In genomic region chr21:14063620-14064295, GRCh38 we compare ENCODE assay signal across 8 cellular contexts.
DNase-seq lines count a peak whose midpoint lies in the region; ATAC-seq and TF ChIP-seq lines count a peak whose summit lies in the region.
"Not testable (repeated sequence)": the region's sequence is repeated elsewhere in the genome, so short reads cannot be mapped to it uniquely, and the experiment has no call there.

No MANE protein-coding gene starts in this region.

- H2AK9ac ChIP-seq in IMR-90 (replicated peaks; ENCODE audit: low read depth, low read length, poor library complexity): not testable (repeated sequence)

- H3K56ac ChIP-seq in IMR-90 (ENCODE audit: extremely low read depth, insufficient read depth, low read length): not testable (repeated sequence)

- not testable (repeated sequence) for H3K4me1 ChIP-seq in IMR-90 (ENCODE audit: control insufficient read depth, insufficient read depth, low read length); iPS-18a (ENCODE audit: control insufficient read depth, low read depth, low read length); urinary bladder (ENCODE audit: insufficient read depth)

- intact Hi-C loops in IMR-90 (cut with micrococcal nuclease): not testable (repeated sequence)

- not testable (repeated sequence) for H3K9me3 ChIP-seq in IMR-90 (ENCODE audit: control insufficient read depth, insufficient read depth, low read length); iPS-18a (ENCODE audit: control insufficient read depth, low read depth, low read length)

- not testable (repeated sequence) for H2BK20ac ChIP-seq in IMR-90 (ENCODE audit: low read depth, low read length)

- peak overlapping the region; percentile 54; the same call in 1 of the 2 replicates for H3K9ac ChIP-seq in IMR-90 (ENCODE audit: low read depth, low read length)
- not testable (repeated sequence) for H3K9ac ChIP-seq in iPS-18a (ENCODE audit: low read length)

- not testable (repeated sequence) for H3K4ac ChIP-seq in IMR-90 (ENCODE audit: low read depth, low read length)

- H3K4me2 ChIP-seq in IMR-90 (ENCODE audit: low read depth, low read length): peak overlapping the region; percentile 76

- peak; percentile 92 for ATAC-seq in IMR-90 (ENCODE audit: low read depth)

- TF ChIP-seq POLR2A in IMR-90 (IDR thresholded peaks at IDR 0.05; ENCODE audit: low read depth, low read length): not testable (repeated sequence)

- H3K9me3 Mint-ChIP-seq in activated CD4-positive, alpha-beta T cell treated with anti-CD3 and anti-CD28 coated beads, Interleukin-2, amount 10 ng/mL, durations not matched to agents 7 days and 5 days: not testable (repeated sequence)

- H3K14ac ChIP-seq in IMR-90 (replicated peaks; ENCODE audit: low read depth, low read length): not testable (repeated sequence)

- H3K9me1 ChIP-seq in IMR-90 (ENCODE audit: insufficient read depth, low read length): not testable (repeated sequence)

- H3K4me1 Mint-ChIP-seq in activated CD4-positive, alpha-beta T cell treated with anti-CD3 and anti-CD28 coated beads, Interleukin-2, amount 10 ng/mL, durations not matched to agents 7 days and 5 days: not testable (repeated sequence)

- H3K27me3 ChIP-seq in IMR-90 (ENCODE audit: control insufficient read depth, insufficient read depth, low read length); iPS-18a (ENCODE audit: control insufficient read depth, insufficient read depth, low read length): not testable (repeated sequence)

- in situ Hi-C loops in IMR-90 (cut with MboI; ENCODE audit: low sequenced_read_pairs): not testable (repeated sequence)

- H3K79me1 ChIP-seq in IMR-90 (ENCODE audit: low read depth in 1 of 2, low read length in 2 of 2): not testable (repeated sequence)

- peak overlapping the region; percentile 71 for H3K27ac Mint-ChIP-seq in activated CD4-positive, alpha-beta T cell treated with anti-CD3 and anti-CD28 coated beads, Interleukin-2, amount 10 ng/mL, durations not matched to agents 7 days and 5 days

- not testable (repeated sequence) for H3K18ac ChIP-seq in IMR-90 (ENCODE audit: low read depth, low read length)

- CTCF ChIA-PET in GM10248 (lab: Yijun Ruan, JAX); activated CD4-positive, alpha-beta T cell treated with anti-CD3 and anti-CD28 coated beads, Interleukin-2, amount 10 ng/mL, durations not matched to agents 7 days and 5 days (lab: Charles Lee): not testable (repeated sequence)
- CTCF ChIA-PET in IMR-90 (lab: Yijun Ruan, JAX): interaction anchor here (0.6 kb wide), 1 partner anchor 1047 kb away, joined by 3 read pairs; no protein-coding TSS in a partner anchor

- H4K8ac ChIP-seq in IMR-90 (ENCODE audit: low read depth in 2 of 2, low read length in 2 of 2): not testable (repeated sequence)

- peak overlapping the region; percentile 82 for H2AFZ ChIP-seq in IMR-90 (replicated peaks; ENCODE audit: low read length, poor library complexity)

- POLR2A ChIA-PET in GM10248 (lab: Yijun Ruan, JAX); IMR-90 (lab: Charles Lee; ENCODE audit: unreplicated experiment); activated CD4-positive, alpha-beta T cell treated with anti-CD3 and anti-CD28 coated beads, Interleukin-2, amount 10 ng/mL, durations not matched to agents 7 days and 5 days (lab: Charles Lee): not testable (repeated sequence)

- H2BK120ac ChIP-seq in IMR-90 (ENCODE audit: low read depth, low read length): not testable (repeated sequence)

- peak overlapping the region; percentile 70 for H3K4me3 Mint-ChIP-seq in activated CD4-positive, alpha-beta T cell treated with anti-CD3 and anti-CD28 coated beads, Interleukin-2, amount 10 ng/mL, durations not matched to agents 7 days and 5 days

- H4K91ac ChIP-seq in IMR-90 (ENCODE audit: insufficient read depth, low read depth, low read length): not testable (repeated sequence)

- H3K4me3 ChIP-seq in IMR-90 (ENCODE audit: insufficient read depth, low read depth, low read length): peak overlapping the region; percentile 66
- peak overlapping the region; percentile 52 for H3K4me3 ChIP-seq in iPS-18a (ENCODE audit: low read length)
- peak overlapping the region; percentile 43 for H3K4me3 ChIP-seq in urinary bladder (ENCODE audit: low read depth, low read length)

- H3K23ac ChIP-seq in IMR-90 (ENCODE audit: low read depth, low read length): not testable (repeated sequence)

- not testable (repeated sequence) for H2BK5ac ChIP-seq in IMR-90 (ENCODE audit: low read depth, low read length, poor library complexity, severe bottlenecking)

- H2AK5ac ChIP-seq in IMR-90 (ENCODE audit: low read depth, low read length): not testable (repeated sequence)

- WGBS in IMR-90 (ENCODE audit: extremely low coverage in 2 of 2, insufficient read length in 1 of 2), 2 experiments: 45% methylated on average over 4 of the region's 57 CpGs; no CpG with 5 or more reads in 1 of the 2 experiments
- WGBS in urinary bladder: 94% methylated on average over 57 of the region's 57 CpGs

- not testable (repeated sequence) for H2BK15ac ChIP-seq in IMR-90 (ENCODE audit: low read depth, low read length)

- not testable (repeated sequence) for TF ChIP-seq CTCF in GM10248 (IDR thresholded peaks at IDR 0.05; ENCODE audit: control extremely low read depth, extremely low read depth, low read depth, missing control alignments); IMR-90 (conservative IDR thresholded peaks at IDR 0.05; ENCODE audit: low read depth, low read length)

- not testable (repeated sequence) for H4K5ac ChIP-seq in IMR-90 (ENCODE audit: low read depth, low read length)

- H4K20me1 ChIP-seq in IMR-90 (ENCODE audit: insufficient read depth, low read length): not testable (repeated sequence)

- H3K27ac ChIP-seq in IMR-90 (ENCODE audit: insufficient read depth, low read length): peak overlapping the region; percentile 40; the same call in 1 of the 2 replicates
- not testable (repeated sequence) for H3K27ac ChIP-seq in iPS-18a (ENCODE audit: low read length); urinary bladder (ENCODE audit: low read depth)

- DNase-seq in GM10248 (ENCODE audit: extremely low spot score) (peak; percentile 7), IMR-90 (peak; percentile 54), SIG-M5 (lab: John Stamatoyannopoulos, UW) (peak; percentile 13), dedifferentiated amniotic fluid mesenchymal stem cell (ENCODE audit: extremely low spot score) (peak; percentile 34), occipital lobe (lab: John Stamatoyannopoulos, UW) (peak; percentile 17)
- DNase-seq in activated CD4-positive, alpha-beta T cell treated with anti-CD3 and anti-CD28 coated beads, Interleukin-2, amount 10 ng/mL, durations not matched to agents 7 days and 5 days: not testable (repeated sequence)

- not testable (repeated sequence) for TF ChIP-seq RAD21 in IMR-90 (IDR thresholded peaks at IDR 0.05; ENCODE audit: low read length)

- H3K36me3 Mint-ChIP-seq in activated CD4-positive, alpha-beta T cell treated with anti-CD3 and anti-CD28 coated beads, Interleukin-2, amount 10 ng/mL, durations not matched to agents 7 days and 5 days (ENCODE audit: low read depth): not testable (repeated sequence)

- dilution Hi-C loops in IMR-90 (cut with HindIII; ENCODE audit: low sequenced_read_pairs, unreplicated experiment): not testable (repeated sequence)

- H3K27me3 Mint-ChIP-seq in activated CD4-positive, alpha-beta T cell treated with anti-CD3 and anti-CD28 coated beads, Interleukin-2, amount 10 ng/mL, durations not matched to agents 7 days and 5 days: not testable (repeated sequence)

- not testable (repeated sequence) for H3K36me3 ChIP-seq in IMR-90 (ENCODE audit: control insufficient read depth, insufficient read depth, low read length); iPS-18a (ENCODE audit: control insufficient read depth, low read depth, low read length); urinary bladder (ENCODE audit: insufficient read depth)

- BruUV-seq in IMR-90 (replicated peaks; lab: Mats Ljungman, UMichigan): not testable (repeated sequence)

TF ChIP-seq in IMR-90, 13 proteins besides CTCF, POLR2A, EP300 and RAD21:
- TF ChIP-seq BHLHE40 (IDR thresholded peaks at IDR 0.05; ENCODE audit: low read depth, low read length): peak; percentile 80
